Comparison of ENCODE assay signal across 27 cellular contexts in genomic region chr21:31408306-31409088, GRCh38.
DNase-seq lines count a peak whose midpoint lies in the region; ATAC-seq and TF ChIP-seq lines count a peak whose summit lies in the region.
"Had no signal": no experiment of that assay in that cellular context is flagged by ENCODE, and none has a peak within 500 bp of the region (broad histone marks: within the 10 kb centered on the region; RNA-seq: fewer than 3 reads in every experiment).

No MANE protein-coding gene starts in this region.

- H3K36me3 ChIP-seq in gastroesophageal sphincter (no peaks in the 10 kb centered on the region), lung (ENCODE audit: control insufficient read depth in 2 of 2, insufficient read depth in 2 of 2, low read length in 2 of 2) (no peaks in the 10 kb centered on the region), subcutaneous abdominal adipose tissue (ENCODE audit: control insufficient read depth in 5 of 5, insufficient read depth in 5 of 5, low read length in 5 of 5) (no peaks in the 10 kb centered on the region)
- H3K36me3 ChIP-seq: adrenal gland, brain microvascular endothelial cell, esophagus squamous epithelium had no signal

- no peak for TF ChIP-seq EP300 in gastroesophageal sphincter (IDR thresholded peaks at IDR 0.05)

- H3K4me1 ChIP-seq in gastroesophageal sphincter, result peaks cover 0 to 9% (median 0%) of the 10 kb centered on the region in 3 donors
- peaks cover 0 to 2% of the 10 kb centered on the region in 2 donors for H3K4me1 ChIP-seq in lung (ENCODE audit: control insufficient read depth in 2 of 2, insufficient read depth in 2 of 2, low read length in 2 of 2)
- peaks cover 0 to 11% (median 9%) of the 10 kb centered on the region in 5 donors for H3K4me1 ChIP-seq in subcutaneous abdominal adipose tissue (ENCODE audit: control insufficient read depth in 5 of 5, insufficient read depth in 5 of 5, low read length in 5 of 5)

- DNase-seq in T-helper 17 cell (no peak), lung (ENCODE audit: low spot score) (no peak), KBM-7 (no peak), NCI-H2196 treated with DMSO at 0.1 percent for 48 hours (lab: John Stamatoyannopoulos, UW; ENCODE audit: unreplicated experiment) (no peak)
- DNase-seq: activated CD4-positive, alpha-beta T cell treated with anti-CD3 and anti-CD28 coated beads, Interleukin-2, amount 10 ng/mL, durations not matched to agents 24 days and 14 days; activated effector memory CD4-positive, alpha-beta T cell treated with anti-CD3 and anti-CD28 coated beads, Interleukin-2, amount 50 U/mL, for 16 hours; adrenal gland; brain microvascular endothelial cell; effector CD4-positive, alpha-beta T cell; esophagus squamous epithelium; NCI-H1048; NCI-H1930; NCI-H69; nucleus accumbens; stimulated activated CD4-positive, alpha-beta T cell treated with anti-CD3 and anti-CD28 coated beads, Interleukin-4, amount 100 ng/mL, for 1 hour; stimulated activated naive B cell treated with anti-CD40 and anti-IgM and Interleukin-4, amounts not matched to agents 10 μg/mL and 1 μg/mL and 100 μg/mL, for 72 hours; testis had no signal

- H3K27me3 Mint-ChIP-seq in T-helper 17 cell, result no peaks in the 10 kb centered on the region
- H3K27me3 Mint-ChIP-seq: activated CD4-positive, alpha-beta T cell treated with anti-CD3 and anti-CD28 coated beads, Interleukin-2, amount 10 ng/mL, durations not matched to agents 24 days and 14 days; stimulated activated naive B cell treated with anti-CD40 and anti-IgM and Interleukin-4, amounts not matched to agents 10 μg/mL and 1 μg/mL and 100 μg/mL, for 72 hours had no signal

- no peak overlapping the region for H3K4me3 ChIP-seq in gastroesophageal sphincter
- no peak overlapping the region for H3K4me3 ChIP-seq in lung
- H3K4me3 ChIP-seq in subcutaneous abdominal adipose tissue (ENCODE audit: low read depth in 1 of 5, low read length in 5 of 5), result no peak overlapping the region
- H3K4me3 ChIP-seq: adrenal gland, esophagus squamous epithelium, testis had no signal

- in situ Hi-C loops in KBM-7 (cut with MboI; ENCODE audit: low pct_unique_long_range_greater_than_20kb, low sequenced_read_pairs), result no loop called here

- peak overlapping the region; percentile 80 for H3K27ac Mint-ChIP-seq in T-helper 17 cell
- H3K27ac Mint-ChIP-seq: activated CD4-positive, alpha-beta T cell treated with anti-CD3 and anti-CD28 coated beads, Interleukin-2, amount 10 ng/mL, durations not matched to agents 24 days and 14 days; stimulated activated naive B cell treated with anti-CD40 and anti-IgM and Interleukin-4, amounts not matched to agents 10 μg/mL and 1 μg/mL and 100 μg/mL, for 72 hours; T-helper 2 cell treated with Interferon-gamma antibody and Interleukin-4, amounts not matched to agents 5 μg/mL and 100 μg/mL, for 36 hours had no signal

- ATAC-seq in T-helper 17 cell (no peak), gastroesophageal sphincter (peak; percentile 50), lung (ENCODE audit: insufficient read depth, low FRiP score) (peak; percentile 42), HG03039 (IDR thresholded peaks at IDR 0.05; ENCODE audit: unreplicated experiment) (no peak)
- ATAC-seq: HCT116; HepG2; SK-N-SH treated with all-trans-retinoic acid at 6 μM for 48 hours; stimulated activated naive B cell treated with anti-CD40 and anti-IgM and Interleukin-4, amounts not matched to agents 10 μg/mL and 1 μg/mL and 100 μg/mL, for 72 hours had no signal

- H3K27ac ChIP-seq in gastroesophageal sphincter, result peak overlapping the region in 2 of 4 donors; percentile 64 to 69
- no peak overlapping the region for H3K27ac ChIP-seq in lung (ENCODE audit: low read depth in 1 of 2, low read length in 1 of 2)
- H3K27ac ChIP-seq in subcutaneous abdominal adipose tissue (ENCODE audit: low read depth, low read length), result peak overlapping the region; percentile 27
- H3K27ac ChIP-seq: adrenal gland, brain microvascular endothelial cell, RWPE1, VCaP had no signal

- TF ChIP-seq CTCF in gastroesophageal sphincter (IDR thresholded peaks at IDR 0.05) (no peak), lung (IDR thresholded peaks at IDR 0.05; ENCODE audit: control extremely low read depth, extremely low read depth) (no peak)

- no peaks in the 10 kb centered on the region for H3K27me3 ChIP-seq in gastroesophageal sphincter
- no peaks in the 10 kb centered on the region for H3K27me3 ChIP-seq in lung (ENCODE audit: control insufficient read depth, insufficient read depth)
- H3K27me3 ChIP-seq in subcutaneous abdominal adipose tissue (ENCODE audit: control insufficient read depth in 5 of 5, insufficient read depth in 4 of 5, low read length in 5 of 5), result no peaks in the 10 kb centered on the region
- H3K27me3 ChIP-seq: adrenal gland, brain microvascular endothelial cell, esophagus squamous epithelium, testis had no signal

- 62 to 69% methylated on average over 7 to 9 of the region's 10 CpGs for WGBS in gastroesophageal sphincter (ENCODE audit: low coverage in 1 of 2), 2 donors
- 74% methylated on average over 10 of the region's 10 CpGs for WGBS in lung, 2 donors

- no peak overlapping the region for H3K4me3 Mint-ChIP-seq in T-helper 17 cell
- H3K4me3 Mint-ChIP-seq: activated CD4-positive, alpha-beta T cell treated with anti-CD3 and anti-CD28 coated beads, Interleukin-2, amount 10 ng/mL, durations not matched to agents 24 days and 14 days; CD14-positive monocyte; stimulated activated naive B cell treated with anti-CD40 and anti-IgM and Interleukin-4, amounts not matched to agents 10 μg/mL and 1 μg/mL and 100 μg/mL, for 72 hours; T-helper 2 cell treated with Interferon-gamma antibody and Interleukin-4, amounts not matched to agents 5 μg/mL and 100 μg/mL, for 36 hours had no signal

- no peak for TF ChIP-seq POLR2A in gastroesophageal sphincter (IDR thresholded peaks at IDR 0.05)

- H3K9me3 ChIP-seq in T-helper 17 cell (ENCODE audit: control insufficient read depth, low read length, poor library complexity, severe bottlenecking), result no peaks in the 10 kb centered on the region
- no peaks in the 10 kb centered on the region for H3K9me3 ChIP-seq in gastroesophageal sphincter
- H3K9me3 ChIP-seq in lung (ENCODE audit: control insufficient read depth in 2 of 2, insufficient read depth in 1 of 2, low read length in 1 of 2), result no peaks in the 10 kb centered on the region
- no peaks in the 10 kb centered on the region for H3K9me3 ChIP-seq in subcutaneous abdominal adipose tissue (ENCODE audit: control insufficient read depth in 5 of 5, low read length in 5 of 5)
- H3K9me3 ChIP-seq: adrenal gland, esophagus squamous epithelium, testis had no signal

- peaks cover 2% of the 10 kb centered on the region for H3K4me1 Mint-ChIP-seq in T-helper 17 cell

- no peak overlapping the region for H3K9ac ChIP-seq in subcutaneous abdominal adipose tissue (ENCODE audit: low read length in 5 of 5)

- H3K36me3 Mint-ChIP-seq in T-helper 17 cell (ENCODE audit: low read depth), result no peaks in the 10 kb centered on the region
- H3K36me3 Mint-ChIP-seq: CD14-positive monocyte; stimulated activated naive B cell treated with anti-CD40 and anti-IgM and Interleukin-4, amounts not matched to agents 10 μg/mL and 1 μg/mL and 100 μg/mL, for 72 hours had no signal

Comparison
In these comparisons a context has a peak if more than half of its experiments do, and no peak if none do; other contexts are left out.
1. ATAC-seq: peak in gastroesophageal sphincter (single experiment) and lung (single experiment); none in T-helper 17 cell (single experiment) and HG03039 (single experiment).